Comparison of ENCODE assay signal across 1 cellular context in genomic region chr1:40531381-40532061, GRCh38.
TF ChIP-seq lines count a peak whose summit lies in the region.

ZNF684 (plus strand) TSS chr1:40531637; CDS start chr1:40533167, 1,530 bp downstream.

TF ChIP-seq in HepG2, 621 proteins besides CTCF, POLR2A, EP300 and RAD21 (continued from another document and continues in another):
- TF ChIP-seq ZNF687 (CRISPR knock-in tag; IDR thresholded peaks at IDR 0.05) (peak; percentile 89), RXRA (CRISPR knock-in tag; IDR thresholded peaks at IDR 0.05) (peak; percentile 42; the same call in 1 of the 2 replicates), ZBTB40 (IDR thresholded peaks at IDR 0.05) (peak; percentile 66; the same call in 1 of the 2 replicates), ZBTB40 (CRISPR knock-in tag; IDR thresholded peaks at IDR 0.05) (peak; percentile 85), FOXA3 (CRISPR knock-in tag; IDR thresholded peaks at IDR 0.05) (peak; percentile 46), GABPB1 (CRISPR knock-in tag; IDR thresholded peaks at IDR 0.05) (peak; percentile 95), HNF4A (CRISPR knock-in tag; IDR thresholded peaks at IDR 0.05) (0 out of 2 replicates have a peak, but pooled peaks have one; percentile 15), ZNF382 (CRISPR knock-in tag; IDR thresholded peaks at IDR 0.05; ENCODE audit: borderline replicate concordance) (no peak), DDIT3 (CRISPR knock-in tag; IDR thresholded peaks at IDR 0.05) (no peak), KLF9 (CRISPR knock-in tag; IDR thresholded peaks at IDR 0.05; ENCODE audit: low read depth) (no peak), ZNF235 (CRISPR knock-in tag; IDR thresholded peaks at IDR 0.05; ENCODE audit: borderline replicate concordance) (no peak), IKZF4 (CRISPR knock-in tag; IDR thresholded peaks at IDR 0.05; ENCODE audit: borderline replicate concordance, low read depth, not compliant biosample characterization) (no peak), ZBTB33 (CRISPR knock-in tag; IDR thresholded peaks at IDR 0.05) (0 out of 2 replicates have a peak, but pooled peaks have one; percentile 25), AGO2 (optimal IDR thresholded peaks at IDR 0.05; ENCODE audit: low read depth, low read length) (no peak), CBX2 (IDR thresholded peaks at IDR 0.05; ENCODE audit: low read depth, low read length) (no peak), CBX2 (CRISPR knock-in tag; IDR thresholded peaks at IDR 0.05; ENCODE audit: low read depth) (no peak; the same call in 1 of the 2 replicates), YEATS4 (CRISPR knock-in tag; IDR thresholded peaks at IDR 0.05; ENCODE audit: borderline replicate concordance) (peak; percentile 66; the same call in 1 of the 2 replicates), KMT2A (CRISPR knock-in tag; IDR thresholded peaks at IDR 0.05) (no peak), MEIS1 (CRISPR knock-in tag; IDR thresholded peaks at IDR 0.05; ENCODE audit: borderline replicate concordance) (no peak), ZNF580 (CRISPR knock-in tag; IDR thresholded peaks at IDR 0.05; ENCODE audit: borderline replicate concordance, low read depth) (peak; percentile 60; the same call in 1 of the 2 replicates), ZNF547 (CRISPR knock-in tag; IDR thresholded peaks at IDR 0.05) (no peak; the same call in 1 of the 2 replicates), ARNT2 (CRISPR knock-in tag; IDR thresholded peaks at IDR 0.05; ENCODE audit: low read depth) (peak; percentile 85), ARID5B (CRISPR knock-in tag; IDR thresholded peaks at IDR 0.05) (peak; percentile 38; the same call in 1 of the 2 replicates), CBX5 (CRISPR knock-in tag; IDR thresholded peaks at IDR 0.05; ENCODE audit: borderline replicate concordance) (peak; percentile 15; the same call in 1 of the 2 replicates), ELK4 (CRISPR knock-in tag; IDR thresholded peaks at IDR 0.05; ENCODE audit: borderline replicate concordance) (no peak), XRCC5 (optimal IDR thresholded peaks at IDR 0.05; ENCODE audit: low read length) (peak; percentile 73), ZNF143 (CRISPR knock-in tag; IDR thresholded peaks at IDR 0.05) (peak; percentile 95), SMYD3 (CRISPR knock-in tag; IDR thresholded peaks at IDR 0.05) (no peak), NAIF1 (CRISPR knock-in tag; IDR thresholded peaks at IDR 0.05; ENCODE audit: borderline replicate concordance) (0 out of 2 replicates have a peak, but pooled peaks have one; percentile 0), NCOA1 (CRISPR knock-in tag; IDR thresholded peaks at IDR 0.05) (0 out of 2 replicates have a peak, but pooled peaks have one; percentile 51), XBP1 (CRISPR knock-in tag; IDR thresholded peaks at IDR 0.05) (no peak), PCBP2 (optimal IDR thresholded peaks at IDR 0.05; ENCODE audit: low read depth, low read length, poor library complexity, severe bottlenecking) (no peak), ZNF788 (CRISPR knock-in tag; IDR thresholded peaks at IDR 0.05; ENCODE audit: borderline replicate concordance) (peak; percentile 79; the same call in 1 of the 2 replicates)
